6 cellular contexts compared by ENCODE assay signal in the genomic region with DNA sequence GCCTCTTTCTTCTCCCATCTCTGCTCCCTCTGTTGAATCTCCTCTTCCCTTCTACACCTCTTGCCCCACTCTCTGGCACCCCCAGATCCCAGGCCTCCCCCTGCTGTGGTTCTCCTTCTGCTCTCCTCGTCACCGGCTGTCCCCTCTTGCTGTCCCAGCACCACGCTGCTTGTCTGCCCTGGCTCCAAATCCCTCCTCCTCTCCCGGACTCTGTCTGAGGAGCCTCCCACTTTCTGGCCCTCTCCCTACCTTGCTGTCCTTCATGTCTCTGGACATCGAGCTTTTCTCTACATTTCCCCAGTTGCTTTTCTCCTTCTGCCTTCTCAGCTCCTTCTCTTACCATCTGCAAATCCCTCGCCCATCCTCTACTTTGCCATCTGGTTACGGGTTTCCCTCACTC. TPM values are rescaled to one million over a fixed set of nuclear protein-coding genes. Genes with fewer than 3 reads are reported as not detected.
DNase-seq lines count a peak whose midpoint lies in the region; ATAC-seq and TF ChIP-seq lines count a peak whose summit lies in the region.

No MANE protein-coding gene starts in this region.

- TF ChIP-seq POLR2A in GM18505 (IDR thresholded peaks at IDR 0.05; ENCODE audit: borderline replicate concordance, extremely low read depth, insufficient read depth, insufficient read length), result no peak

- H3K27ac Mint-ChIP-seq in natural killer cell, result peak overlapping the region; percentile 53 to 84

- in situ Hi-C loops in astrocyte of the spinal cord (cut with HindIII; ENCODE audit: low sequenced_read_pairs), result no loop called here

- H3K4me3 ChIP-seq in GM12864 (ENCODE audit: low read depth, low read length) (peak overlapping the region; percentile 83), astrocyte of the spinal cord (ENCODE audit: low read depth, low read length) (peak overlapping the region; percentile 65)

- peaks cover 23 to 27% of the 10 kb centered on the region in 2 donors for H3K4me1 Mint-ChIP-seq in natural killer cell

- intact Hi-C loops in natural killer cell (cut with micrococcal nuclease), result no loop called here

- DNase-seq in GM12864 (ENCODE audit: low read depth) (no peak), astrocyte of the spinal cord (ENCODE audit: low read depth, low spot score) (peak; percentile 18), natural killer cell (no peak), HPDE6-E6E7 (ENCODE audit: extremely low spot score) (no peak)
- no peak for DNase-seq in activated CD4-positive, CD25-positive, alpha-beta regulatory T cell (lab: John Stamatoyannopoulos, UW)

- ATAC-seq in natural killer cell, result no peak
- no peak for ATAC-seq in GM18505 (IDR thresholded peaks at IDR 0.05; ENCODE audit: unreplicated experiment)

- TF ChIP-seq CTCF in GM12864 (IDR thresholded peaks at IDR 0.05; ENCODE audit: low read depth, low read length, missing control alignments) (no peak), astrocyte of the spinal cord (IDR thresholded peaks at IDR 0.05; ENCODE audit: low read depth, low read length) (no peak), natural killer cell (IDR thresholded peaks at IDR 0.05) (no peak)

- H3K9me3 Mint-ChIP-seq in natural killer cell, result peaks cover 2 to 8% of the 10 kb centered on the region in 2 donors

- peaks cover 0 to 2% of the 10 kb centered on the region in 2 donors for H3K27me3 Mint-ChIP-seq in natural killer cell (ENCODE audit: low read depth in 2 of 2)

- H3K4me3 Mint-ChIP-seq in natural killer cell, result peak overlapping the region; percentile 66

- H3K36me3 Mint-ChIP-seq in natural killer cell, result peaks cover 8% of the 10 kb centered on the region

RNA-seq across cellular contexts. Expression of a gene that starts 1.3 kb away (rescaled TPM):
- 1 to 10 TPM; 5.8 to 10.0 (median 9.2) TPM for total RNA-seq in natural killer cell

RNA-seq across cellular contexts. Expression of a gene that starts 24.9 kb away (rescaled TPM):
- 1 to 10 TPM; 1.3 to 3.1 (median 1.7) TPM for total RNA-seq in natural killer cell

RNA-seq across cellular contexts. Expression of a gene that starts 35.6 kb away (rescaled TPM):
- 1 to 10 TPM; 3.4 to 5.3 (median 4.9) TPM for total RNA-seq in natural killer cell

RNA-seq across cellular contexts. Expression of a gene that starts 54.4 kb away (rescaled TPM):
- 10 to 100 TPM; 43.9 to 54.9 (median 54.7) TPM for total RNA-seq in natural killer cell
